1 cellular context compared by ENCODE assay signal in genomic region chr7:332646-333398, GRCh38.
A peak's percentile ranks its signal among the peaks of the same experiment; 100 is the strongest.
TF ChIP-seq lines count a peak whose summit lies in the region.

No MANE protein-coding gene starts in this region.

TF ChIP-seq in HepG2, 621 proteins besides CTCF, POLR2A, EP300 and RAD21 (continued from another document and continues in another):
- TF ChIP-seq TFE3 (CRISPR knock-in tag; IDR thresholded peaks at IDR 0.05) (0 out of 2 replicates have a peak, but pooled peaks have one; percentile 44), CCAR2 (optimal IDR thresholded peaks at IDR 0.05; ENCODE audit: low read depth, low read length) (no peak), CAMTA2 (CRISPR knock-in tag; IDR thresholded peaks at IDR 0.05; ENCODE audit: borderline replicate concordance) (no peak), FUBP1 (CRISPR knock-in tag; IDR thresholded peaks at IDR 0.05; ENCODE audit: borderline replicate concordance) (no peak), TP53 (CRISPR knock-in tag; conservative IDR thresholded peaks at IDR 0.05) (no peak), ZNF577 (CRISPR knock-in tag; IDR thresholded peaks at IDR 0.05; ENCODE audit: borderline replicate concordance, low read depth) (no peak), RXRB (CRISPR knock-in tag; IDR thresholded peaks at IDR 0.05; ENCODE audit: borderline replicate concordance) (no peak), NR0B2 (CRISPR knock-in tag; IDR thresholded peaks at IDR 0.05) (no peak), TBX3 (IDR thresholded peaks at IDR 0.05; ENCODE audit: borderline replicate concordance) (no peak), KDM2A (CRISPR knock-in tag; IDR thresholded peaks at IDR 0.05; ENCODE audit: borderline replicate concordance, low read depth) (peak; percentile 87), ZNF33B (CRISPR knock-in tag; IDR thresholded peaks at IDR 0.05) (no peak), PRMT3 (CRISPR knock-in tag; IDR thresholded peaks at IDR 0.05; ENCODE audit: borderline replicate concordance, low read depth) (no peak), ZNF737 (CRISPR knock-in tag; IDR thresholded peaks at IDR 0.05; ENCODE audit: borderline replicate concordance) (no peak), AHDC1 (CRISPR knock-in tag; IDR thresholded peaks at IDR 0.05; ENCODE audit: borderline replicate concordance) (peak; percentile 45; the same call in 1 of the 2 replicates), MYPOP (CRISPR knock-in tag; IDR thresholded peaks at IDR 0.05) (peak; percentile 97), MEF2D (CRISPR knock-in tag; IDR thresholded peaks at IDR 0.05) (0 out of 2 replicates have a peak, but pooled peaks have one; percentile 39), KMT2A (CRISPR knock-in tag; IDR thresholded peaks at IDR 0.05) (peak; percentile 38; the same call in 1 of the 2 replicates), ZNF207 (IDR thresholded peaks at IDR 0.05; ENCODE audit: borderline replicate concordance) (no peak), ZNF709 (CRISPR knock-in tag; IDR thresholded peaks at IDR 0.05) (no peak), ZNF672 (CRISPR knock-in tag; IDR thresholded peaks at IDR 0.05) (peak; percentile 77; the same call in 1 of the 2 replicates), FOXA3 (CRISPR knock-in tag; IDR thresholded peaks at IDR 0.05) (no peak), FIP1L1 (IDR thresholded peaks at IDR 0.05; ENCODE audit: borderline replicate concordance, insufficient read depth, low read depth, low read length) (no peak), SMAD3 (CRISPR knock-in tag; IDR thresholded peaks at IDR 0.05) (0 out of 2 replicates have a peak, but pooled peaks have one; percentile 43), THAP9 (CRISPR knock-in tag; IDR thresholded peaks at IDR 0.05; ENCODE audit: borderline replicate concordance) (peak; percentile 47; the same call in 1 of the 2 replicates), KLF11 (CRISPR knock-in tag; IDR thresholded peaks at IDR 0.05) (no peak), KAT8 (CRISPR knock-in tag; IDR thresholded peaks at IDR 0.05) (peak; percentile 22; the same call in 1 of the 2 replicates), SALL2 (CRISPR knock-in tag; IDR thresholded peaks at IDR 0.05) (peak; percentile 45; the same call in 1 of the 2 replicates), SRSF1 (optimal IDR thresholded peaks at IDR 0.05; ENCODE audit: low read depth, low read length) (peak; percentile 92), LCORL (IDR thresholded peaks at IDR 0.05) (no peak), LCORL (CRISPR knock-in tag; IDR thresholded peaks at IDR 0.05) (peak; percentile 61), MYC (CRISPR knock-in tag; IDR thresholded peaks at IDR 0.05; ENCODE audit: borderline replicate concordance) (peak; percentile 97), CENPT (CRISPR knock-in tag; IDR thresholded peaks at IDR 0.05; ENCODE audit: low read depth) (no peak), HOXA3 (CRISPR knock-in tag; IDR thresholded peaks at IDR 0.05) (peak; percentile 52), TBL1XR1 (IDR thresholded peaks at IDR 0.05; ENCODE audit: borderline replicate concordance, low read length, partially characterized antibody) (no peak), ZNF615 (CRISPR knock-in tag; IDR thresholded peaks at IDR 0.05; ENCODE audit: borderline replicate concordance) (no peak), ZMYM3 (CRISPR knock-in tag; IDR thresholded peaks at IDR 0.05) (no peak), ZNF281 (CRISPR knock-in tag; IDR thresholded peaks at IDR 0.05; ENCODE audit: borderline replicate concordance) (no peak), BCLAF1 (IDR thresholded peaks at IDR 0.05) (no peak), CSRNP1 (CRISPR knock-in tag; IDR thresholded peaks at IDR 0.05) (no peak)
